ENCODE assay signal across 8 cellular contexts in genomic region chr10:55091691-55092328, GRCh38.
DNase-seq lines count a peak whose midpoint lies in the region; ATAC-seq, FAIRE-seq and TF ChIP-seq lines count a peak whose summit lies in the region.

No MANE protein-coding gene starts in this region.

- CTCF ChIA-PET in H1 (lab: Charles Lee; ENCODE audit: partially characterized antibody) = interaction anchor here (0.5 to 2.1 kb wide), 12 partner anchors 8 to 537 kb away, joined by 3 to 8 read pairs (median 3); no protein-coding TSS in a partner anchor

- no peak overlapping the region for H3K9ac ChIP-seq in H1 (replicated peaks in 1 of 4; ENCODE audit: extremely low read depth in 1 of 4, low read depth in 3 of 4, low read length in 3 of 4)

- TF ChIP-seq CTCF in H1 (IDR thresholded peaks at IDR 0.05; ENCODE audit: control extremely low read depth in 1 of 3, insufficient read depth in 1 of 3, low read depth in 1 of 3, low read length in 3 of 3) (peak in 2 of 3 experiments; percentile 36 to 51; a peak in 2 of 4 replicates), gastrocnemius medialis (IDR thresholded peaks at IDR 0.05 in 4 of 5, conservative IDR thresholded peaks at IDR 0.05 in 1 of 5) (peak in 4 of 5 experiments; percentile 25 to 67 (median 46))

- H3K9me3 Mint-ChIP-seq in activated CD4-positive, alpha-beta T cell treated with anti-CD3 and anti-CD28 coated beads, Interleukin-2, amount 10 ng/mL, durations not matched to agents 24 days and 14 days = no peaks in the 10 kb centered on the region

- H3K27ac ChIP-seq in H1 (ENCODE audit: low read depth, low read length) (no peak overlapping the region), gastrocnemius medialis (no peak overlapping the region)

- no peaks in the 10 kb centered on the region for H3K4me1 Mint-ChIP-seq in activated CD4-positive, alpha-beta T cell treated with anti-CD3 and anti-CD28 coated beads, Interleukin-2, amount 10 ng/mL, durations not matched to agents 24 days and 14 days

- no peak overlapping the region for H3K18ac ChIP-seq in H1 (ENCODE audit: extremely low read depth, low read length)

- no peak overlapping the region for H2BK5ac ChIP-seq in H1 (ENCODE audit: low read depth, low read length)

- no peak overlapping the region for H3K23ac ChIP-seq in H1 (ENCODE audit: insufficient read length)

- TF ChIP-seq POLR2A in H1 (IDR thresholded peaks at IDR 0.05; ENCODE audit: control extremely low read depth in 1 of 2, low read depth in 2 of 2, low read length in 2 of 2) (no peak), gastrocnemius medialis (IDR thresholded peaks at IDR 0.05) (no peak)

- no peak overlapping the region for H3K4me2 ChIP-seq in H1 (ENCODE audit: insufficient read depth in 1 of 2, low read depth in 2 of 2, low read length in 2 of 2)

- TF ChIP-seq RAD21 in H1 (IDR thresholded peaks at IDR 0.05 in 1 of 2, conservative IDR thresholded peaks at IDR 0.05 in 1 of 2; ENCODE audit: low read depth in 2 of 2, low read length in 2 of 2) = peak; percentile 67 to 78

- H3K79me1 ChIP-seq in H1 (ENCODE audit: low read depth, low read length) = no peaks in the 10 kb centered on the region

- no peaks in the 10 kb centered on the region for H4K20me1 ChIP-seq in H1 (replicated peaks in 1 of 2; ENCODE audit: control insufficient read depth in 1 of 2, insufficient read depth in 2 of 2, low read length in 2 of 2)

- TF ChIP-seq EP300 in H1 (IDR thresholded peaks at IDR 0.05; ENCODE audit: borderline replicate concordance in 1 of 2, low read depth in 2 of 2, low read length in 2 of 2) = no peak

- no peak for FAIRE-seq in H1 (lab: Jason Lieb, UNC)

- H3K27me3 ChIP-seq in H1 (replicated peaks in 1 of 4; ENCODE audit: control insufficient read depth in 3 of 4, extremely low read depth in 1 of 4, insufficient read depth in 3 of 4, low read length in 3 of 4) (no peaks in the 10 kb centered on the region), gastrocnemius medialis (no peaks in the 10 kb centered on the region)

- intact Hi-C loops in gastrocnemius medialis (cut with DNase I; ENCODE audit: low total_unique reads) = no loop called here
- intact Hi-C loops in activated CD4-positive, alpha-beta T cell treated with anti-CD3 and anti-CD28 coated beads, Interleukin-2, amount 10 ng/mL, durations not matched to agents 24 days and 14 days (cut with micrococcal nuclease) = no loop called here

- no peak overlapping the region for H4K91ac ChIP-seq in H1 (replicated peaks; ENCODE audit: insufficient read length, low read length)

- peak; percentile 0 for DNase-seq in NCI-H2171 treated with DMSO at 0.1 percent for 48 hours (lab: John Stamatoyannopoulos, UW)
- DNase-seq in NCI-H2171 (lab: John Stamatoyannopoulos, UW) = no peak
- DNase-seq in Jurkat, Clone E6-1 (ENCODE audit: low read depth, low spot score) = peak; percentile 10
- no peak for DNase-seq in H1 (ENCODE audit: low read depth in 1 of 2, low spot score in 2 of 2)
- no peak for DNase-seq in gastrocnemius medialis
- no peak for DNase-seq in activated CD4-positive, alpha-beta T cell treated with anti-CD3 and anti-CD28 coated beads, Interleukin-2, amount 10 ng/mL, durations not matched to agents 24 days and 14 days
- DNase-seq in CD1c-positive myeloid dendritic cell (ENCODE audit: extremely low spot score) = no peak

- H3K4me3 Mint-ChIP-seq in activated CD4-positive, alpha-beta T cell treated with anti-CD3 and anti-CD28 coated beads, Interleukin-2, amount 10 ng/mL, durations not matched to agents 24 days and 14 days = no peak overlapping the region

- H4K5ac ChIP-seq in H1 (ENCODE audit: insufficient read length, low read depth, low read length) = no peak overlapping the region

- H3K4me3 ChIP-seq in Jurkat, Clone E6-1 (ENCODE audit: low read length) = no peak overlapping the region
- H3K4me3 ChIP-seq in H1 (ENCODE audit: extremely low read depth in 1 of 4, insufficient read depth in 2 of 4, low read depth in 3 of 4, low read length in 4 of 4) (no peak overlapping the region), gastrocnemius medialis (no peak overlapping the region)

- no peaks in the 10 kb centered on the region for H3K36me3 ChIP-seq in H1 (ENCODE audit: control insufficient read depth in 2 of 4, insufficient read depth in 4 of 4, low read length in 3 of 4)
- H3K36me3 ChIP-seq in gastrocnemius medialis = no peaks in the 10 kb centered on the region

- H2BK15ac ChIP-seq in H1 (ENCODE audit: low read length) = no peak overlapping the region

- no peak overlapping the region for H4K8ac ChIP-seq in H1 (ENCODE audit: extremely low read depth, insufficient read depth, low read length)

- no peak overlapping the region for H2BK20ac ChIP-seq in H1 (ENCODE audit: low read length)

- ATAC-seq in gastrocnemius medialis (no peak), GM21825 (IDR thresholded peaks at IDR 0.05; ENCODE audit: unreplicated experiment) (no peak)

- H2BK12ac ChIP-seq in H1 (ENCODE audit: low read depth, low read length) = no peak overlapping the region

- H2BK120ac ChIP-seq in H1 (replicated peaks; ENCODE audit: low read depth, low read length) = no peak overlapping the region

- H3K4ac ChIP-seq in H1 (replicated peaks; ENCODE audit: insufficient read length, low read depth, low read length) = no peak overlapping the region

- no peaks in the 10 kb centered on the region for H3K36me3 Mint-ChIP-seq in activated CD4-positive, alpha-beta T cell treated with anti-CD3 and anti-CD28 coated beads, Interleukin-2, amount 10 ng/mL, durations not matched to agents 24 days and 14 days (ENCODE audit: low read depth)

- H3K4me1 ChIP-seq in H1 (replicated peaks in 1 of 4; ENCODE audit: control insufficient read depth in 3 of 4, insufficient read depth in 4 of 4, low read length in 3 of 4) = no peaks in the 10 kb centered on the region
- H3K4me1 ChIP-seq in gastrocnemius medialis = no peaks in the 10 kb centered on the region

- no peaks in the 10 kb centered on the region for H3K79me2 ChIP-seq in H1 (ENCODE audit: control insufficient read depth in 1 of 2, insufficient read depth in 2 of 2, low read length in 2 of 2)

- H2AFZ ChIP-seq in H1 (ENCODE audit: low read length) = no peak overlapping the region

- H3K14ac ChIP-seq in H1 (ENCODE audit: insufficient read length) = no peak overlapping the region

- in situ Hi-C loops in gastrocnemius medialis (cut with MboI; ENCODE audit: low sequenced_read_pairs in 4 of 4) = no loop called here

- H3K23me2 ChIP-seq in H1 (ENCODE audit: low read depth, low read length) = no peaks in the 10 kb centered on the region

- 0% methylated on average over 1 of the region's 1 CpG; no CpG with 5 or more reads in 1 of the 2 experiments for WGBS in H1 (ENCODE audit: extremely low coverage in 1 of 2, insufficient coverage in 1 of 2, insufficient read length in 1 of 2, insufficient replicate concordance in 2 of 2, low coverage in 1 of 2, low lambda C conversion rate in 2 of 2, missing lambda C conversion rate in 1 of 2), 2 experiments

- H2AK5ac ChIP-seq in H1 (ENCODE audit: low read depth, low read length) = no peak overlapping the region

- H3K56ac ChIP-seq in H1 (replicated peaks; ENCODE audit: insufficient read length, low read depth, low read length) = no peak overlapping the region

- no peaks in the 10 kb centered on the region for H3K9me3 ChIP-seq in H1 (ENCODE audit: insufficient read depth in 2 of 2, low read depth in 1 of 2, low read length in 1 of 2)
- no peaks in the 10 kb centered on the region for H3K9me3 ChIP-seq in gastrocnemius medialis

- H3K27ac Mint-ChIP-seq in activated CD4-positive, alpha-beta T cell treated with anti-CD3 and anti-CD28 coated beads, Interleukin-2, amount 10 ng/mL, durations not matched to agents 24 days and 14 days = no peak overlapping the region

- no peaks in the 10 kb centered on the region for H3K27me3 Mint-ChIP-seq in activated CD4-positive, alpha-beta T cell treated with anti-CD3 and anti-CD28 coated beads, Interleukin-2, amount 10 ng/mL, durations not matched to agents 24 days and 14 days

- POLR2A ChIA-PET in H1 (lab: Charles Lee; ENCODE audit: partially characterized antibody) = no interaction called here

TF ChIP-seq in H1, 55 proteins besides CTCF, POLR2A, EP300 and RAD21 (continues in another document):
- TF ChIP-seq CREB1 (IDR thresholded peaks at IDR 0.05) (no peak), CBX8 (IDR thresholded peaks at IDR 0.05; ENCODE audit: borderline replicate concordance, low read depth, low read length) (no peak), TCF12 (IDR thresholded peaks at IDR 0.05; ENCODE audit: low read depth, low read length) (no peak), GTF2F1 (IDR thresholded peaks at IDR 0.05; ENCODE audit: borderline replicate concordance, low read depth, low read length) (no peak), MAX (IDR thresholded peaks at IDR 0.05) (no peak), BCL11A (IDR thresholded peaks at IDR 0.05; ENCODE audit: low read depth in 2 of 2, low read length in 2 of 2) (no peak)

Comparison
In these comparisons a context has a peak if more than half of its experiments do, and no peak if none do; other contexts are left out.
1. DNase-seq: peak in NCI-H2171 treated with DMSO at 0.1 percent for 48 hours (single experiment) and Jurkat, Clone E6-1 (single experiment); none in NCI-H2171 (single experiment), H1 (0 of 2), gastrocnemius medialis (0 of 2), activated CD4-positive, alpha-beta T cell treated with anti-CD3 and anti-CD28 coated beads, Interleukin-2, amount 10 ng/mL, durations not matched to agents 24 days and 14 days (single experiment) and CD1c-positive myeloid dendritic cell (single experiment).